ENCODE assay signal across 8 cellular contexts in genomic region chr11:65817312-65817814, GRCh38. TPM values are rescaled to one million over a fixed set of nuclear protein-coding genes. Genes with fewer than 3 reads are reported as not detected.
DNase-seq lines count a peak whose midpoint lies in the region; ATAC-seq and TF ChIP-seq lines count a peak whose summit lies in the region.

No MANE protein-coding gene starts in this region.

- peaks cover 12% of the 10 kb centered on the region for H3K4me1 ChIP-seq in left ventricle myocardium inferior
- H3K4me1 ChIP-seq in lower lobe of right lung, result peaks cover 16% of the 10 kb centered on the region
- no peaks in the 10 kb centered on the region for H3K4me1 ChIP-seq in uterus

- H3K4me3 ChIP-seq in left ventricle myocardium inferior, result peak overlapping the region; percentile 84
- H3K4me3 ChIP-seq in astrocyte of the spinal cord (ENCODE audit: low read depth, low read length), result peak overlapping the region; percentile 53
- peak overlapping the region; percentile 74 for H3K4me3 ChIP-seq in lower lobe of right lung
- peak overlapping the region; percentile 39 to 81 for H3K4me3 ChIP-seq in uterus

- H3K27me3 ChIP-seq in left ventricle myocardium inferior (ENCODE audit: low read depth), result no peaks in the 10 kb centered on the region
- no peaks in the 10 kb centered on the region for H3K27me3 ChIP-seq in lower lobe of right lung (ENCODE audit: low read depth)
- H3K27me3 ChIP-seq in uterus, result no peaks in the 10 kb centered on the region

- intact Hi-C loops in left ventricle myocardium inferior (cut with micrococcal nuclease) (loop anchor here (10.0 kb wide), 1 partner anchor 93 kb away; the partner anchor contains the start of gene RNASEH2C), Right ventricle myocardium inferior (cut with DNase I) (no loop called here), lower lobe of right lung (cut with DNase I) (no loop called here), uterus (cut with DNase I; ENCODE audit: low total_unique reads) (loop anchor here (5.0 to 10.0 kb wide), 2 partner anchors 105 to 183 kb away; partner anchors contain the start of genes KAT5 and SIPA1)

- no peaks in the 10 kb centered on the region for H3K9me3 ChIP-seq in left ventricle myocardium inferior (replicated peaks)
- H3K9me3 ChIP-seq in lower lobe of right lung, result no peaks in the 10 kb centered on the region
- no peaks in the 10 kb centered on the region for H3K9me3 ChIP-seq in uterus

- no peaks in the 10 kb centered on the region for H3K36me3 ChIP-seq in left ventricle myocardium inferior
- no peaks in the 10 kb centered on the region for H3K36me3 ChIP-seq in lower lobe of right lung
- no peaks in the 10 kb centered on the region for H3K36me3 ChIP-seq in uterus

- DNase-seq in left ventricle myocardium inferior, result no peak
- no peak for DNase-seq in Right ventricle myocardium inferior (ENCODE audit: missing footprints)
- peak; percentile 6 for DNase-seq in astrocyte of the spinal cord (ENCODE audit: low read depth, low spot score)
- peak; percentile 10 for DNase-seq in lower lobe of right lung
- DNase-seq in uterus, result no peak
- DNase-seq in NCI-H128 (lab: John Stamatoyannopoulos, UW; ENCODE audit: unreplicated experiment), result no peak
- DNase-seq in NCI-H1048 (lab: John Stamatoyannopoulos, UW), result no peak

- no peak for TF ChIP-seq POLR2A in uterus (IDR thresholded peaks at IDR 0.05)

- in situ Hi-C loops in astrocyte of the spinal cord (cut with HindIII; ENCODE audit: low sequenced_read_pairs), result no loop called here

- H3K27ac ChIP-seq in left ventricle myocardium inferior (replicated peaks) (peak overlapping the region; percentile 77), lower lobe of right lung (peak overlapping the region; percentile 86), uterus (peak overlapping the region; percentile 82 to 83)

- TF ChIP-seq CTCF in left ventricle myocardium inferior (IDR thresholded peaks at IDR 0.05; ENCODE audit: borderline replicate concordance) (no peak), astrocyte of the spinal cord (IDR thresholded peaks at IDR 0.05; ENCODE audit: low read depth, low read length) (no peak), lower lobe of right lung (IDR thresholded peaks at IDR 0.05) (no peak), uterus (IDR thresholded peaks at IDR 0.05) (no peak)

- no peak for ATAC-seq in Right ventricle myocardium inferior
- ATAC-seq in lower lobe of right lung, result no peak
- no peak for ATAC-seq in GM18498 (IDR thresholded peaks at IDR 0.05; ENCODE audit: unreplicated experiment)

RNA-seq across cellular contexts. Expression of gene SNX32, which starts 16.4 kb away (rescaled TPM):
- total RNA-seq in left ventricle myocardium inferior (not detected), Right ventricle myocardium inferior (not detected), lower lobe of right lung (0.47 TPM), uterus (1 to 10 TPM in 1 of 4 donors, under 1 TPM in 1, not detected in 2; 0.58 to 2.6 TPM)

RNA-seq across cellular contexts. Expression of gene OVOL1, which starts 30.5 kb away (rescaled TPM):
- total RNA-seq in left ventricle myocardium inferior (not detected), Right ventricle myocardium inferior (not detected), lower lobe of right lung (0.89 TPM), uterus (1 to 10 TPM in 1 of 4 donors, not detected in 3; 1.0 TPM)

RNA-seq across cellular contexts. Expression of gene AP5B1, which starts 36.6 kb away (rescaled TPM):
- total RNA-seq in left ventricle myocardium inferior, result 5.4 TPM
- 6.1 TPM for total RNA-seq in Right ventricle myocardium inferior
- total RNA-seq in lower lobe of right lung, result 46.3 TPM
- total RNA-seq in uterus, result 10 to 100 TPM in 1 of 4 donors, 1 to 10 TPM in 3; 2.4 to 17.1 (median 5.7) TPM

RNA-seq across cellular contexts. Expression of gene CFL1, which starts 40.6 kb away (rescaled TPM):
- total RNA-seq in left ventricle myocardium inferior, result 299 TPM
- total RNA-seq in Right ventricle myocardium inferior, result 386 TPM
- 647 TPM for total RNA-seq in lower lobe of right lung
- 100 to 1,000 TPM; 227 to 514 (median 399) TPM for total RNA-seq in uterus

RNA-seq across cellular contexts. Expression of gene MUS81, which starts 42.9 kb away (rescaled TPM):
- total RNA-seq in left ventricle myocardium inferior, result 31.5 TPM
- total RNA-seq in Right ventricle myocardium inferior, result 35.5 TPM
- 52.8 TPM for total RNA-seq in lower lobe of right lung
- total RNA-seq in uterus, result 100 to 1,000 TPM in 1 of 4 donors, 10 to 100 TPM in 3; 28.8 to 108 (median 75.0) TPM

Comparison
In these comparisons a context has a peak if more than half of its experiments do, and no peak if none do; other contexts are left out.
1. intact Hi-C loops: an anchor here in left ventricle myocardium inferior (10.0 kb wide) and uterus (5.0 to 10.0 kb wide); none called in Right ventricle myocardium inferior and lower lobe of right lung.
2. DNase-seq: peak in astrocyte of the spinal cord (single experiment) and lower lobe of right lung (single experiment); none in left ventricle myocardium inferior (single experiment), Right ventricle myocardium inferior (single experiment), uterus (0 of 2), NCI-H128 (single experiment) and NCI-H1048 (single experiment).
3. Peak in every context shown above with its lines, with median percentiles within 50 percentile points of each other: H3K27ac ChIP-seq and H3K4me3 ChIP-seq.